In genomic region chr16:11201498-11202259, GRCh38 we compare ENCODE assay signal across 8 cellular contexts. TPM values are rescaled to one million over a fixed set of nuclear protein-coding genes. Genes with fewer than 3 reads are reported as not detected.
A peak's percentile ranks its signal among the peaks of the same experiment; 100 is the strongest.
DNase-seq lines count a peak whose midpoint lies in the region; ATAC-seq and TF ChIP-seq lines count a peak whose summit lies in the region.

No MANE protein-coding gene starts in this region.

- H3K4me1 ChIP-seq in ES-I3 (ENCODE audit: insufficient read depth, low read length), result peaks cover 43% of the 10 kb centered on the region
- H3K4me1 ChIP-seq in Loucy (ENCODE audit: insufficient read depth, low read length, poor library complexity, severe bottlenecking), result peaks cover 15% of the 10 kb centered on the region
- H3K4me1 ChIP-seq in Caco-2, result no peaks in the 10 kb centered on the region

- BruUV-seq in Caco-2 (replicated peaks; lab: Mats Ljungman, UMichigan), result no TSS peak

- H3K4me3 Mint-ChIP-seq in Caco-2 (ENCODE audit: unreplicated experiment), result no peak overlapping the region

- no peaks in the 10 kb centered on the region for H3K36me3 Mint-ChIP-seq in Caco-2 (ENCODE audit: insufficient read depth, unreplicated experiment)

- no peak for ATAC-seq in HG02642 (IDR thresholded peaks at IDR 0.05; ENCODE audit: poor library complexity, unreplicated experiment)

- H3F3A ChIP-seq in Loucy (ENCODE audit: low read depth), result no peaks in the 10 kb centered on the region

- no peaks in the 10 kb centered on the region for H3K27me3 Mint-ChIP-seq in Caco-2 (ENCODE audit: insufficient read depth, unreplicated experiment)

- DNase-seq in astrocyte of the spinal cord (ENCODE audit: low read depth, low spot score), result peak; percentile 70
- DNase-seq in myocyte (ENCODE audit: low read depth), result peak; percentile 53
- DNase-seq in NCI-H774 (lab: John Stamatoyannopoulos, UW), result no peak
- DNase-seq in cerebellar nuclear complex (lab: John Stamatoyannopoulos, UW), result no peak
- no peak for DNase-seq in Caco-2

- no peaks in the 10 kb centered on the region for H3K9me3 ChIP-seq in ES-I3 (ENCODE audit: control insufficient read depth, insufficient read depth, low read length)
- H3K9me3 ChIP-seq in Loucy (ENCODE audit: insufficient read depth, low read depth, low read length), result no peaks in the 10 kb centered on the region
- no peaks in the 10 kb centered on the region for H3K9me3 ChIP-seq in Caco-2

- CTCF ChIA-PET in Caco-2 (lab: Charles Lee), result no interaction called here

- H3K27ac Mint-ChIP-seq in Caco-2 (ENCODE audit: unreplicated experiment), result no peak overlapping the region

- POLR2A ChIA-PET in Caco-2 (lab: Charles Lee), result no interaction called here

- no peaks in the 10 kb centered on the region for H3K36me3 ChIP-seq in ES-I3 (ENCODE audit: insufficient read depth, low read length)
- H3K36me3 ChIP-seq in Loucy (ENCODE audit: insufficient read depth, low read length), result no peaks in the 10 kb centered on the region
- no peaks in the 10 kb centered on the region for H3K36me3 ChIP-seq in Caco-2 (ENCODE audit: control insufficient read depth, insufficient read depth, low read length)

- H3K79me2 ChIP-seq in Loucy (ENCODE audit: insufficient read depth, low read length), result no peaks in the 10 kb centered on the region

- H4K20me1 ChIP-seq in Loucy (ENCODE audit: insufficient read depth, low read length, poor library complexity, severe bottlenecking), result no peaks in the 10 kb centered on the region

- TF ChIP-seq CTCF in Loucy (conservative IDR thresholded peaks at IDR 0.05; ENCODE audit: low read length) (no peak), astrocyte of the spinal cord (IDR thresholded peaks at IDR 0.05; ENCODE audit: low read depth, low read length) (no peak), Caco-2 (IDR thresholded peaks at IDR 0.05; ENCODE audit: insufficient read depth in 1 of 2, low read depth in 1 of 2, low read length in 1 of 2, severe bottlenecking in 1 of 2, unreplicated experiment in 1 of 2) (no peak)

- no peaks in the 10 kb centered on the region for H3K9me3 Mint-ChIP-seq in Caco-2 (ENCODE audit: unreplicated experiment)

- in situ Hi-C loops in astrocyte of the spinal cord (cut with HindIII; ENCODE audit: low sequenced_read_pairs), result no loop called here

- H3K4me3 ChIP-seq in Loucy (ENCODE audit: low read length, poor library complexity, severe bottlenecking) (no peak overlapping the region), astrocyte of the spinal cord (ENCODE audit: low read depth, low read length) (no peak overlapping the region), Caco-2 (ENCODE audit: low read depth, low read length) (no peak overlapping the region)

- H3K9ac ChIP-seq in ES-I3 (ENCODE audit: low read depth, low read length) (peak overlapping the region; percentile 20; the same call in 1 of the 2 replicates), Loucy (ENCODE audit: low read depth, low read length, poor library complexity, severe bottlenecking) (no peak overlapping the region)

- H3K4me1 Mint-ChIP-seq in Caco-2 (ENCODE audit: low read depth, unreplicated experiment), result peaks cover 10% of the 10 kb centered on the region

- peak overlapping the region; percentile 40 for H3K4me2 ChIP-seq in Loucy (ENCODE audit: low read depth, low read length, poor library complexity, severe bottlenecking)

- H2AFZ ChIP-seq in Loucy (ENCODE audit: low read length), result no peak overlapping the region

- H3K27me3 ChIP-seq in Loucy (ENCODE audit: insufficient read depth, low read length, poor library complexity, severe bottlenecking) (no peaks in the 10 kb centered on the region), Caco-2 (replicated peaks; ENCODE audit: control insufficient read depth, insufficient read depth, low read length) (no peaks in the 10 kb centered on the region)

- no peaks in the 10 kb centered on the region for H3K9me2 ChIP-seq in Loucy (replicated peaks; ENCODE audit: low read depth, low read length)

- intact Hi-C loops in Caco-2 (cut with micrococcal nuclease; ENCODE audit: unreplicated experiment), result no loop called here

RNA-seq across cellular contexts. Expression of gene SOCS1, which starts 54.3 kb away (rescaled TPM):
- total RNA-seq in myocyte (1.2 and 1.5 TPM in 2 replicates), Caco-2 (2022) (8.1 and 13.2 TPM in 2 replicates)
- polyA plus RNA-seq in myocyte (2012), result 1.0 TPM

Comparison
In these comparisons a context has a peak if more than half of its experiments do, and no peak if none do; other contexts are left out.
1. DNase-seq: peak in astrocyte of the spinal cord (single experiment) and myocyte (single experiment); none in NCI-H774 (single experiment), cerebellar nuclear complex (0 of 2) and Caco-2 (0 of 2).